In the genomic region with DNA sequence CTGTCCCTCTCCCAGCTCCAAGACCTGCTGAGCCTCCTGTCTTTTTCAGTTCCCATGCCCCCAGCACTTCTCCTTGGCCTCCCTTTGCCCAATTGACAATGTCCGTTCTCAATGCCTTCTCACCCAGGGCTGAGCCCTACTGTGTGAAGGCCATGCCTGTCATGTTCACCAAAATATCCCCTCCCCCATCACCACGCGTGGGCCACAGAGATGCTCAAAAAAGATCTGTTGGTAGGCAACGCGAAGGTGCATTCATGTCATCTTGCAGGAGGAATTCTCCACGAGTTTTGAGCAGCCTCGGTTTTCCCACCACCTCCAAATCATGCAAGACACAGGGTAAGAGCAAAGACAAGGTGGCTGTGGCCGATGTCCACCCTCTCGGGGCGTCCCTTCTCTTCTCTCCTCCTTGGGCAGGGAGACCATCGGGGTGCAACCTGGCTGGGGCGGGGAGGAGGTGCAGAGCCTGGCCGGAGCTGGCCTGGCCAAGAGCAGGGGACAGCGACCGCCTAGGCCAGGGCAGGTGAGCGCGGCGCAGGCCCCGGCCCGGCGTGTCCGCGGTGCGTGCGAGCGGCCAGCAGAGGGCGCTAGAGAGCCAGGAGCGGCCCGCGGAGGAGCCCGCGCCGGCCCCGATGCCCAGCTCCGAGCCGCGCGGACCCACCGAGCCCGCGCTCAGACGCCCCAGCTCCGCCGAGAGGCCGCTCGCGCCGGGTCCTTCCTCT, we compare ENCODE assay signal across 8 cellular contexts. TPM values are rescaled to one million over a fixed set of nuclear protein-coding genes. Genes with fewer than 3 reads are reported as not detected.
DNase-seq lines count a peak whose midpoint lies in the region; ATAC-seq and TF ChIP-seq lines count a peak whose summit lies in the region.
"Not testable (repeated sequence)": the region's sequence is repeated elsewhere in the genome, so short reads cannot be mapped to it uniquely, and the experiment has no call there.

No MANE protein-coding gene starts in this region.

- intact Hi-C loops in HCT116 (cut with micrococcal nuclease); ascending aorta (cut with DNase I): not testable (repeated sequence)

- H3K27ac Mint-ChIP-seq in natural killer cell treated with Interleukin-12 subunit alpha and Interleukin-12 subunit beta and Interleukin-15 and Interleukin-18, amount 100 ng/mL, for 72 hours, result not testable (repeated sequence)

- not testable (repeated sequence) for H3K9me3 ChIP-seq in BLaER1; HCT116 (ENCODE audit: control insufficient read depth in 1 of 2, insufficient read depth in 1 of 2, low read depth in 1 of 2, low read length in 2 of 2); ascending aorta

- H3K27me3 ChIP-seq in BLaER1, result peaks cover 22% of the 10 kb centered on the region
- not testable (repeated sequence) for H3K27me3 ChIP-seq in HCT116 (ENCODE audit: insufficient read depth, low read length); ascending aorta

- BruUV-seq in HCT116 (replicated peaks; lab: Mats Ljungman, UMichigan), result not testable (repeated sequence)

- H2AFZ ChIP-seq in HCT116 (ENCODE audit: low read depth, low read length, poor library complexity, severe bottlenecking), result not testable (repeated sequence)

- DNase-seq in HCT116 (ENCODE audit: low read depth, low spot score); ascending aorta (ENCODE audit: low spot score in 2 of 2): not testable (repeated sequence)
- DNase-seq in NCI-H526 treated with DMSO at 0.1 percent for 48 hours (lab: John Stamatoyannopoulos, UW), result peak; percentile 21
- DNase-seq in activated CD4-positive, CD25-positive, alpha-beta regulatory T cell treated with anti-CD3 and anti-CD28 coated beads, Interleukin-2, amount 50 U/mL, for 16 hours (ENCODE audit: low read depth, low spot score), result peak; percentile 19
- DNase-seq in globus pallidus (ENCODE audit: low spot score), result peak; percentile 5
- DNase-seq in natural killer cell treated with Interleukin-12 subunit alpha and Interleukin-12 subunit beta and Interleukin-15 and Interleukin-18, amount 100 ng/mL, for 72 hours (ENCODE audit: low spot score), result peak; percentile 72
- DNase-seq in stimulated activated CD8-positive, alpha-beta memory T cell treated with anti-CD3 and anti-CD28 coated beads, Interleukin-15, amount 100 ng/mL, for 24 hours (ENCODE audit: low read depth), result peak; percentile 76

- H3K9ac ChIP-seq in BLaER1, result peak overlapping the region; percentile 53; the same call in 1 of the 2 replicates
- H3K9ac ChIP-seq in HCT116 (ENCODE audit: low read length), result not testable (repeated sequence)

- not testable (repeated sequence) for H3K9me3 Mint-ChIP-seq in natural killer cell treated with Interleukin-12 subunit alpha and Interleukin-12 subunit beta and Interleukin-15 and Interleukin-18, amount 100 ng/mL, for 72 hours

- POLR2A ChIA-PET in HCT116 (lab: Charles Lee), result not testable (repeated sequence)

- peak overlapping the region; percentile 83 for H3K4me2 ChIP-seq in BLaER1
- H3K4me2 ChIP-seq in HCT116 (ENCODE audit: low read length), result peak overlapping the region; percentile 78

- not testable (repeated sequence) for H3K4me1 ChIP-seq in BLaER1; HCT116 (ENCODE audit: control insufficient read depth in 1 of 2, insufficient read depth in 2 of 2, low read length in 2 of 2); ascending aorta

- H3K4me1 Mint-ChIP-seq in natural killer cell treated with Interleukin-12 subunit alpha and Interleukin-12 subunit beta and Interleukin-15 and Interleukin-18, amount 100 ng/mL, for 72 hours (ENCODE audit: low read depth in 2 of 2), result not testable (repeated sequence)

- H3K4me3 ChIP-seq in BLaER1, result peak overlapping the region; percentile 63
- H3K4me3 ChIP-seq in HCT116 (replicated peaks in 1 of 2; ENCODE audit: low read depth in 1 of 2, low read length in 2 of 2), result peak overlapping the region; percentile 34 to 53
- peak overlapping the region; percentile 39 to 52 for H3K4me3 ChIP-seq in ascending aorta

- ATAC-seq in HCT116, result peak; percentile 93
- not testable (repeated sequence) for ATAC-seq in natural killer cell treated with Interleukin-12 subunit alpha and Interleukin-12 subunit beta and Interleukin-15 and Interleukin-18, amount 100 ng/mL, for 72 hours

- H3K79me2 ChIP-seq in HCT116 (ENCODE audit: insufficient read depth, low read length), result not testable (repeated sequence)

- H3K27me3 Mint-ChIP-seq in natural killer cell treated with Interleukin-12 subunit alpha and Interleukin-12 subunit beta and Interleukin-15 and Interleukin-18, amount 100 ng/mL, for 72 hours, result peaks cover 13 to 18% of the 10 kb centered on the region in 2 donors

- RAD21 ChIA-PET in HCT116 (lab: Charles Lee; ENCODE audit: low non-redundant PET in 1 of 2, low total read pairs in 2 of 2, uncharacterized antibody in 2 of 2, unreplicated experiment in 2 of 2), result not testable (repeated sequence)

- peak; percentile 35 to 59 (median 48); a peak in 4 of 6 replicates for TF ChIP-seq CTCF in HCT116 (IDR thresholded peaks at IDR 0.05 in 2 of 3, conservative IDR thresholded peaks at IDR 0.05 in 1 of 3; ENCODE audit: borderline replicate concordance in 1 of 3, insufficient read depth in 1 of 3, low read depth in 2 of 3, low read length in 2 of 3)
- peak; percentile 11 to 59 (median 53) for TF ChIP-seq CTCF in ascending aorta (IDR thresholded peaks at IDR 0.05)

- H4K20me1 ChIP-seq in BLaER1; HCT116 (ENCODE audit: insufficient read depth): not testable (repeated sequence)

- H3K9me2 ChIP-seq in HCT116 (ENCODE audit: insufficient read depth), result not testable (repeated sequence)

- not testable (repeated sequence) for H3K27ac ChIP-seq in BLaER1; HCT116 (ENCODE audit: low read depth, low read length); ascending aorta

- H3K36me3 Mint-ChIP-seq in natural killer cell treated with Interleukin-12 subunit alpha and Interleukin-12 subunit beta and Interleukin-15 and Interleukin-18, amount 100 ng/mL, for 72 hours, result not testable (repeated sequence)

- H3K4me3 Mint-ChIP-seq in natural killer cell treated with Interleukin-12 subunit alpha and Interleukin-12 subunit beta and Interleukin-15 and Interleukin-18, amount 100 ng/mL, for 72 hours, result peak overlapping the region; percentile 22

- peak; percentile 60 for TF ChIP-seq RAD21 in HCT116 (IDR thresholded peaks at IDR 0.05; ENCODE audit: low read depth)

- CTCF ChIA-PET in HCT116 (lab: Charles Lee), result not testable (repeated sequence)

- not testable (repeated sequence) for H3K36me3 ChIP-seq in BLaER1; HCT116 (ENCODE audit: control insufficient read depth in 1 of 2, insufficient read depth in 2 of 2, low read length in 2 of 2); ascending aorta

- TF ChIP-seq POLR2A in HCT116 (IDR thresholded peaks at IDR 0.05; ENCODE audit: borderline replicate concordance, extremely low read depth, insufficient read depth, insufficient read length), result not testable (repeated sequence)

RNA-seq across cellular contexts. Expression of a gene that starts 56.3 kb away (rescaled TPM):
- total RNA-seq in HCT116 (2021; ENCODE audit: unreplicated experiment) (not detected), ascending aorta (not detected)
- polyA plus RNA-seq in HCT116 (2012), result not detected in 2 replicates
- not detected for total RNA-seq in natural killer cell treated with Interleukin-12 subunit alpha and Interleukin-12 subunit beta and Interleukin-15 and Interleukin-18, amount 100 ng/mL, for 72 hours
